Comparison of ENCODE assay signal across 18 cellular contexts in genomic region chr16:13633381-13633861, GRCh38.
"Had no signal": no experiment of that assay in that cellular context is flagged by ENCODE, and none has a peak within 500 bp of the region (broad histone marks: within the 10 kb centered on the region; RNA-seq: fewer than 3 reads in every experiment).

No MANE protein-coding gene starts in this region.

- H3K36me3 ChIP-seq: heart left ventricle, left ventricle myocardium inferior, lower lobe of right lung, pancreas, sigmoid colon had no signal

- H3K4me1 Mint-ChIP-seq: central memory CD8-positive, alpha-beta T cell had no signal

- H3K4me3 Mint-ChIP-seq: central memory CD8-positive, alpha-beta T cell; memory B cell; natural killer cell treated with Interleukin-12 subunit alpha and Interleukin-12 subunit beta and Interleukin-15 and Interleukin-18, amount 100 ng/mL, for 72 hours had no signal

- H3K27me3 ChIP-seq: foreskin keratinocyte, pancreas, sigmoid colon had no signal

- H3K4me1 ChIP-seq: foreskin keratinocyte, heart left ventricle, left ventricle myocardium inferior, lower lobe of right lung, pancreas, psoas muscle, sigmoid colon had no signal

- H3K9me3 ChIP-seq: lower lobe of right lung, pancreas, psoas muscle, sigmoid colon had no signal

- DNase-seq: effector memory CD4-positive, alpha-beta T cell; foreskin keratinocyte; heart left ventricle; hypothalamus; left ventricle myocardium inferior; lower lobe of right lung; midbrain; occipital lobe; pancreas; psoas muscle; sigmoid colon; stimulated activated naive CD4-positive, alpha-beta T cell; trophoblast cell had no signal

- H3K27ac ChIP-seq: epithelial cell of prostate, foreskin keratinocyte, heart left ventricle, left ventricle myocardium inferior, lower lobe of right lung, pancreas, psoas muscle, sigmoid colon, skin epidermis had no signal

- ATAC-seq: foreskin keratinocyte; heart left ventricle; lower lobe of right lung; natural killer cell treated with Interleukin-12 subunit alpha and Interleukin-12 subunit beta and Interleukin-15 and Interleukin-18, amount 100 ng/mL, for 72 hours; pancreas; psoas muscle had no signal

- H3K4me3 ChIP-seq: heart left ventricle, left ventricle myocardium inferior, lower lobe of right lung, pancreas, psoas muscle, sigmoid colon, skin epidermis had no signal

- H3K36me3 Mint-ChIP-seq: memory B cell; natural killer cell treated with Interleukin-12 subunit alpha and Interleukin-12 subunit beta and Interleukin-15 and Interleukin-18, amount 100 ng/mL, for 72 hours had no signal

- H3K27ac Mint-ChIP-seq: memory B cell; natural killer cell treated with Interleukin-12 subunit alpha and Interleukin-12 subunit beta and Interleukin-15 and Interleukin-18, amount 100 ng/mL, for 72 hours had no signal

- H3K27me3 Mint-ChIP-seq: central memory CD8-positive, alpha-beta T cell; memory B cell; natural killer cell treated with Interleukin-12 subunit alpha and Interleukin-12 subunit beta and Interleukin-15 and Interleukin-18, amount 100 ng/mL, for 72 hours had no signal
